23 cellular contexts compared by ENCODE assay signal in the genomic region with DNA sequence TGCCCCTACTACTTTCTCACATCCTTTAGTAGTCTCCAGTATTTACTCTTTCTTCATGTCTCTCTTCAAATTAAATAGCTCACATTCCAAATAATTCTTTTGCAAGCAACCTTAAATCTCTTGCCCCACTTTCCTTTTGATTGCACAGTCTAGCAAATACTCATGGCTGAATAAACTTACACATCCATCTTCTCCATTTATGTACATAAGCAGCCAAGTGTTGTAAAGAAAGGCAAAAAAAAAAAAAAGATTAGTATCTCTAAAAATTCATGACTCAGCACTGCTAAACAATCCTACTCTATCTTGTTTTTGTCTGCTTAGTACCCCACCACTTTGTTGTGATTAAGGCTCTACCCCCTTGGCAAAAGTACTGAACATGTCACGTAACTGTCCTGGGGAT. TPM values are rescaled to one million over a fixed set of nuclear protein-coding genes. Genes with fewer than 3 reads are reported as not detected.
DNase-seq lines count a peak whose midpoint lies in the region; ATAC-seq, FAIRE-seq and TF ChIP-seq lines count a peak whose summit lies in the region.
"Had no signal": no experiment of that assay in that cellular context is flagged by ENCODE, and none has a peak within 500 bp of the region (broad histone marks: within the 10 kb centered on the region; RNA-seq: fewer than 3 reads in every experiment).

No MANE protein-coding gene starts in this region.

- POLR2A ChIA-PET in K562 (lab: Yijun Ruan, JAX): no interaction called here
- POLR2A ChIA-PET in activated CD4-positive, alpha-beta memory T cell treated with anti-CD3 and anti-CD28 coated beads for 36 hours (lab: Charles Lee): no interaction called here

- H3K4me1 Mint-ChIP-seq in HFFc6 (ENCODE audit: low read depth): peaks cover 22% of the 10 kb centered on the region
- H3K4me1 Mint-ChIP-seq in activated CD4-positive, alpha-beta memory T cell treated with anti-CD3 and anti-CD28 coated beads for 36 hours (ENCODE audit: low read depth): no peaks in the 10 kb centered on the region

- H3K27ac Mint-ChIP-seq in HFFc6: no peak overlapping the region; the same call in 1 of the 2 replicates
- H3K27ac Mint-ChIP-seq in activated CD4-positive, alpha-beta memory T cell treated with anti-CD3 and anti-CD28 coated beads for 36 hours: no peak overlapping the region
- H3K27ac Mint-ChIP-seq: CD4-positive, alpha-beta T cell had no signal

- no peaks in the 10 kb centered on the region for H3K36me3 Mint-ChIP-seq in HFFc6 (ENCODE audit: low read depth)
- H3K36me3 Mint-ChIP-seq in activated CD4-positive, alpha-beta memory T cell treated with anti-CD3 and anti-CD28 coated beads for 36 hours: no peaks in the 10 kb centered on the region

- CTCF ChIA-PET in K562 (lab: Yijun Ruan, JAX; ENCODE audit: low intra/inter-chr PET ratio): no interaction called here
- CTCF ChIA-PET in activated CD4-positive, alpha-beta memory T cell treated with anti-CD3 and anti-CD28 coated beads for 36 hours (lab: Charles Lee): no interaction called here

- DNase-seq in AG10803 (ENCODE audit: low read depth) (peak; percentile 68), HFFc6 (peak; percentile 12), K562 (ENCODE audit: extremely low read depth in 1 of 4, low spot score in 3 of 4) (no peak), left lung (no peak), tibial artery (no peak)
- DNase-seq in activated CD4-positive, alpha-beta memory T cell treated with anti-CD3 and anti-CD28 coated beads for 36 hours: no peak
- DNase-seq: ACHN; BE2C; Calu3; CD4-positive, alpha-beta T cell; DMS79; GOT3; Karpas-422; MG63; NCI-H1105; NCI-H1694; NCI-H510A treated with DMSO at 0.1 percent for 48 hours; SHP77 treated with DMSO at 0.1 percent for 48 hours had no signal

- H3K4me1 ChIP-seq in K562 (replicated peaks in 1 of 2; ENCODE audit: control insufficient read depth in 2 of 2, insufficient read depth in 2 of 2, low read length in 2 of 2) (no peaks in the 10 kb centered on the region), left lung (no peaks in the 10 kb centered on the region), tibial artery (no peaks in the 10 kb centered on the region)
- H3K4me1 ChIP-seq: BE2C had no signal

- no TSS peak for BruUV-seq in K562 (replicated peaks; lab: Mats Ljungman, UMichigan)

- TF ChIP-seq CTCF in AG10803 (conservative IDR thresholded peaks at IDR 0.05; ENCODE audit: low read length) (no peak), HFFc6 (IDR thresholded peaks at IDR 0.05) (no peak), K562 (IDR thresholded peaks at IDR 0.05 in 2 of 3, conservative IDR thresholded peaks at IDR 0.05 in 1 of 3; ENCODE audit: insufficient read depth in 2 of 3, low read depth in 1 of 3, low read length in 3 of 3) (no peak), left lung (IDR thresholded peaks at IDR 0.05) (no peak), tibial artery (IDR thresholded peaks at IDR 0.05) (no peak)

- H4K20me1 ChIP-seq in K562 (replicated peaks; ENCODE audit: control insufficient read depth, insufficient read depth, low read length): no peaks in the 10 kb centered on the region

- no peak overlapping the region for H3K9ac ChIP-seq in K562 (ENCODE audit: insufficient read depth in 1 of 2, low read depth in 2 of 2, low read length in 2 of 2)

- no peaks in the 10 kb centered on the region for H3K79me2 ChIP-seq in K562 (ENCODE audit: control insufficient read depth, insufficient read depth, low read length)

- TF ChIP-seq RAD21 in K562 (CRISPR knock-in tag; conservative IDR thresholded peaks at IDR 0.05 in 1 of 2, IDR thresholded peaks at IDR 0.05 in 1 of 2): no peak

- intact Hi-C loops in K562 (cut with micrococcal nuclease): no loop called here
- intact Hi-C loops in left lung (cut with DNase I): no loop called here
- intact Hi-C loops in activated CD4-positive, alpha-beta memory T cell treated with anti-CD3 and anti-CD28 coated beads for 36 hours (cut with micrococcal nuclease): no loop called here
- intact Hi-C loops in tibial artery (cut with DNase I; ENCODE audit: low total_unique reads): no loop called here

- TF ChIP-seq POLR2A in K562 (conservative IDR thresholded peaks at IDR 0.05): no peak

- FAIRE-seq in K562 (lab: Jason Lieb, UNC): no peak
- FAIRE-seq: G401.6, GM12892 had no signal

- no peaks in the 10 kb centered on the region for H3K9me3 Mint-ChIP-seq in HFFc6
- no peaks in the 10 kb centered on the region for H3K9me3 Mint-ChIP-seq in activated CD4-positive, alpha-beta memory T cell treated with anti-CD3 and anti-CD28 coated beads for 36 hours
- H3K9me3 Mint-ChIP-seq: CD4-positive, alpha-beta T cell had no signal

- H3K4me3 ChIP-seq in AG10803 (ENCODE audit: low read length) (no peak overlapping the region), K562 (no peak overlapping the region), left lung (no peak overlapping the region), tibial artery (no peak overlapping the region)
- H3K4me3 ChIP-seq: MG63 had no signal

- no peak overlapping the region for H3K4me2 ChIP-seq in K562 (ENCODE audit: insufficient read depth, low read length)

- in situ Hi-C loops in K562 (cut with MboI): no loop called here

- H3K27me3 ChIP-seq in K562 (ENCODE audit: control insufficient read depth in 2 of 2, insufficient read depth in 2 of 2, low read length in 2 of 2): no peaks in the 10 kb centered on the region
- H3K27me3 ChIP-seq in left lung: no peaks in the 10 kb centered on the region
- H3K27me3 ChIP-seq in tibial artery: no peaks in the 10 kb centered on the region
- H3K27me3 ChIP-seq: BE2C, MG63 had no signal

- H3K9me1 ChIP-seq in K562 (ENCODE audit: control insufficient read depth, insufficient read depth, low read length): no peaks in the 10 kb centered on the region

- 0% methylated on average over 1 of the region's 1 CpG for WGBS in K562 (ENCODE audit: insufficient coverage, low coverage, missing lambda C conversion rate)

- H3K27me3 Mint-ChIP-seq in HFFc6 (ENCODE audit: insufficient read depth): no peaks in the 10 kb centered on the region
- H3K27me3 Mint-ChIP-seq in activated CD4-positive, alpha-beta memory T cell treated with anti-CD3 and anti-CD28 coated beads for 36 hours: peaks cover 3% of the 10 kb centered on the region
- H3K27me3 Mint-ChIP-seq: CD4-positive, alpha-beta T cell had no signal

- TF ChIP-seq EP300 in K562 (IDR thresholded peaks at IDR 0.05; ENCODE audit: low read length): no peak

- H3K9me3 ChIP-seq in K562 (replicated peaks; ENCODE audit: control insufficient read depth, insufficient read depth, low read depth, low read length) (no peaks in the 10 kb centered on the region; the same call in 1 of the 2 replicates), left lung (no peaks in the 10 kb centered on the region), tibial artery (no peaks in the 10 kb centered on the region)
- H3K9me3 ChIP-seq: BE2C, MG63 had no signal

- ATAC-seq in K562 (no peak), left lung (peak; percentile 84), HG03457 (IDR thresholded peaks at IDR 0.05; ENCODE audit: unreplicated experiment) (no peak)
- ATAC-seq: SK-N-SH treated with all-trans-retinoic acid at 6 μM for 48 hours had no signal

- H3K27ac ChIP-seq in K562 (ENCODE audit: extremely low read depth, low read depth, low read length) (no peak overlapping the region), left lung (no peak overlapping the region), tibial artery (no peak overlapping the region)

- no peak overlapping the region for H2AFZ ChIP-seq in K562 (ENCODE audit: low read depth, low read length)

- no peak overlapping the region for H3K4me3 Mint-ChIP-seq in HFFc6
- H3K4me3 Mint-ChIP-seq in activated CD4-positive, alpha-beta memory T cell treated with anti-CD3 and anti-CD28 coated beads for 36 hours: no peak overlapping the region
- H3K4me3 Mint-ChIP-seq: CD4-positive, alpha-beta T cell had no signal

- no peaks in the 10 kb centered on the region for H3K36me3 ChIP-seq in K562 (ENCODE audit: control insufficient read depth, insufficient read depth, low read length)
- H3K36me3 ChIP-seq in left lung: no peaks in the 10 kb centered on the region
- no peaks in the 10 kb centered on the region for H3K36me3 ChIP-seq in tibial artery
- H3K36me3 ChIP-seq: BE2C, MG63 had no signal

RNA-seq across cellular contexts. Expression of a gene that starts 42.6 kb away (rescaled TPM):
- not detected for total RNA-seq in HFFc6 (2021; fragmentation: NEBNext Ultra II Directional; extraction: Animal tissue kit (Norgen Biotek cat#: 25700))
- not detected in 2 replicates for total RNA-seq in K562 (2011; cell fraction: chromatin; rRNA removed; ENCODE audit: low replicate concordance)
- not detected in 2 replicates for total RNA-seq in K562 (2011; cell fraction: nucleolus; rRNA removed)
- total RNA-seq in K562 (2011; cell fraction: nucleoplasm; rRNA removed): not detected in 2 replicates
- not detected in 2 replicates for total RNA-seq in K562 (2014; rRNA removed)
- total RNA-seq in K562 (2014; rRNA removed; fragmentation: Illumina TruSeq; extraction: Trizol): not detected in 2 replicates
- total RNA-seq in K562 (2015; rRNA removed; fragmentation: Illumina TruSeq; extraction: Trizol): not detected in 2 replicates
- not detected in 2 replicates for total RNA-seq in K562 (2021)
- polyA plus RNA-seq in K562 (2011; rRNA removed): 0.08 TPM in 1 of 2 replicates, not detected in the other
- polyA plus RNA-seq in K562 (2011; cell fraction: cytosol; rRNA removed): not detected in 2 replicates
- polyA plus RNA-seq in K562 (2011; cell fraction: nucleus; rRNA removed): 0.06 TPM in 1 of 2 replicates, not detected in the other
- 0.14 TPM in 1 of 2 replicates, not detected in the other for polyA plus RNA-seq in K562 (2012)
- not detected in 2 replicates for polyA plus RNA-seq in K562 (2014; fragmentation: Illumina TruSeq; extraction: Trizol)
- polyA plus RNA-seq in K562 (2014; fragmentation: Nextera tagmentation; extraction: Ambion mirVana): not detected
- not detected in 2 replicates for polyA plus RNA-seq in K562 (2014; rRNA removed)
- not detected in 2 replicates for polyA minus RNA-seq in K562 (2011; rRNA and poly(A)+ RNA removed)
- polyA minus RNA-seq in K562 (2011; cell fraction: cytosol; rRNA and poly(A)+ RNA removed): not detected in 2 replicates
- not detected in 2 replicates for polyA minus RNA-seq in K562 (2011; cell fraction: nucleus; rRNA and poly(A)+ RNA removed)
- not detected for total RNA-seq in left lung
- not detected for total RNA-seq in activated CD4-positive, alpha-beta memory T cell treated with anti-CD3 and anti-CD28 coated beads for 36 hours
- total RNA-seq: Calu3; CD4-positive, alpha-beta T cell had no signal

RNA-seq across cellular contexts. Expression of a gene that starts 47.1 kb away (rescaled TPM):
- total RNA-seq in HFFc6 (2021; fragmentation: NEBNext Ultra II Directional; extraction: Animal tissue kit (Norgen Biotek cat#: 25700)): not detected
- not detected in 2 replicates for total RNA-seq in K562 (2011; cell fraction: chromatin; rRNA removed; ENCODE audit: low replicate concordance)
- total RNA-seq in K562 (2011; cell fraction: nucleolus; rRNA removed): not detected in 2 replicates
- not detected in 2 replicates for total RNA-seq in K562 (2011; cell fraction: nucleoplasm; rRNA removed)
- not detected in 2 replicates for total RNA-seq in K562 (2014; rRNA removed)
- not detected in 2 replicates for total RNA-seq in K562 (2014; rRNA removed; fragmentation: Illumina TruSeq; extraction: Trizol)
- not detected in 2 replicates for total RNA-seq in K562 (2015; rRNA removed; fragmentation: Illumina TruSeq; extraction: Trizol)
- not detected in 2 replicates for total RNA-seq in K562 (2021)
- not detected in 2 replicates for polyA plus RNA-seq in K562 (2011; rRNA removed)
- not detected in 2 replicates for polyA plus RNA-seq in K562 (2011; cell fraction: cytosol; rRNA removed)
- polyA plus RNA-seq in K562 (2011; cell fraction: nucleus; rRNA removed): not detected in 2 replicates
- polyA plus RNA-seq in K562 (2012): not detected in 2 replicates
- polyA plus RNA-seq in K562 (2014; fragmentation: Illumina TruSeq; extraction: Trizol): not detected in 2 replicates
- polyA plus RNA-seq in K562 (2014; fragmentation: Nextera tagmentation; extraction: Ambion mirVana): not detected
- polyA plus RNA-seq in K562 (2014; rRNA removed): not detected in 2 replicates
- polyA minus RNA-seq in K562 (2011; rRNA and poly(A)+ RNA removed): not detected in 2 replicates
- not detected in 2 replicates for polyA minus RNA-seq in K562 (2011; cell fraction: cytosol; rRNA and poly(A)+ RNA removed)
- not detected in 2 replicates for polyA minus RNA-seq in K562 (2011; cell fraction: nucleus; rRNA and poly(A)+ RNA removed)
- not detected for total RNA-seq in left lung
- total RNA-seq in activated CD4-positive, alpha-beta memory T cell treated with anti-CD3 and anti-CD28 coated beads for 36 hours: not detected
- total RNA-seq: Calu3; CD4-positive, alpha-beta T cell; RPMI7951 had no signal

Comparison
In these comparisons a context has a peak if more than half of its experiments do, and no peak if none do; other contexts are left out.
1. DNase-seq: peak in AG10803 (single experiment) and HFFc6 (single experiment); none in K562 (0 of 4), left lung (0 of 2), activated CD4-positive, alpha-beta memory T cell treated with anti-CD3 and anti-CD28 coated beads for 36 hours (single experiment) and tibial artery (0 of 2).